ENCODE assay signal across 11 cellular contexts in the genomic region with DNA sequence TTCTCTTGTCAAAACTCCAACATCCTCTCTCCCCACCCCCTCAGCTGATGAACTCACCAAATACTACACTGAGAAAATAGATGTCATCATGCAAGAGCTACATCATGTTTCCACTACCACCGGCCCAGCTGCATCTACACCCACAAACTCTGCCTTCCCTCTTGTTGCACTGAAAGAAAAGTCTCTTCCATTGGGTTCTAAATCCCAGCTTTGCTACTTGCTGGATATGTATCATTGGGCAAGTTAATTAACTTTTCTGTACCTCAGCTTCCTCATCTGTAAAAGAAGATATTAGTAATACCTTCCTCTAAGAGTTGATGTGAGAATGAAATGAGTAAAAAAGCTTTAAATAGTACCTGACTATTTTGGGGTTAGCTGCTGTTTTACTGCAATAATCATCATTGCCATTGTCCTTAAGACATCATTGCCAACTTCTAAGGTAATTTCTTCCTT.
DNase-seq lines count a peak whose midpoint lies in the region; ATAC-seq, FAIRE-seq and TF ChIP-seq lines count a peak whose summit lies in the region.
"Had no signal": no experiment of that assay in that cellular context is flagged by ENCODE, and none has a peak within 500 bp of the region (broad histone marks: within the 10 kb centered on the region; RNA-seq: fewer than 3 reads in every experiment).

No MANE protein-coding gene starts in this region.

- H3K9me3 ChIP-seq in osteoblast (ENCODE audit: low read depth, low read length), result no peaks in the 10 kb centered on the region
- H3K9me3 ChIP-seq: colonic mucosa had no signal

- no peaks in the 10 kb centered on the region for H3K79me2 ChIP-seq in osteoblast (ENCODE audit: insufficient read depth, low read length)

- DNase-seq in osteoblast (ENCODE audit: insufficient read length, low spot score, missing footprints) (no peak), COLO829 (ENCODE audit: low spot score) (no peak), H54 (ENCODE audit: insufficient read length, low spot score) (no peak), DMS79 (lab: John Stamatoyannopoulos, UW) (no peak), DMS153 treated with DMSO at 0.1 percent for 48 hours (lab: John Stamatoyannopoulos, UW; ENCODE audit: unreplicated experiment) (no peak)
- DNase-seq: colonic mucosa, NCI-H748 treated with DMSO at 0.1 percent for 48 hours had no signal

- no peaks in the 10 kb centered on the region for H3K27me3 ChIP-seq in osteoblast (ENCODE audit: insufficient read depth, low read length)
- H3K27me3 ChIP-seq: colonic mucosa had no signal

- H3K27ac ChIP-seq in osteoblast (ENCODE audit: low read depth, low read length), result peak overlapping the region; percentile 63
- H3K27ac ChIP-seq: colonic mucosa, VCaP had no signal

- peak; percentile 77 for ATAC-seq in GM18858 (IDR thresholded peaks at IDR 0.05; ENCODE audit: unreplicated experiment)
- ATAC-seq in GM21528 (IDR thresholded peaks at IDR 0.05; ENCODE audit: low FRiP score, unreplicated experiment), result peak; percentile 68
- ATAC-seq in HG03442 (IDR thresholded peaks at IDR 0.05; ENCODE audit: unreplicated experiment), result peak; percentile 78

- H3K4me2 ChIP-seq in osteoblast (ENCODE audit: insufficient read depth, low read length), result no peak overlapping the region

- peaks cover 3% of the 10 kb centered on the region for H3K36me3 ChIP-seq in osteoblast (ENCODE audit: insufficient read depth, low read length)
- H3K36me3 ChIP-seq: colonic mucosa had no signal

- H2AFZ ChIP-seq in osteoblast (ENCODE audit: low read length), result no peak overlapping the region

- TF ChIP-seq CTCF in osteoblast (IDR thresholded peaks at IDR 0.05; ENCODE audit: extremely low read depth, low read depth, low read length), result no peak

- no peaks in the 10 kb centered on the region for H4K20me1 ChIP-seq in osteoblast (ENCODE audit: insufficient read depth, low read length)

- no peak overlapping the region for H3K4me3 ChIP-seq in osteoblast (ENCODE audit: insufficient read depth, low read length)
- H3K4me3 ChIP-seq: colonic mucosa had no signal

- peaks cover 40% of the 10 kb centered on the region for H3K4me1 ChIP-seq in osteoblast (ENCODE audit: insufficient read depth, low read length)
- H3K4me1 ChIP-seq: colonic mucosa had no signal

- TF ChIP-seq POLR2A in H54 (IDR thresholded peaks at IDR 0.05; ENCODE audit: low read depth, low read length), result no peak

- FAIRE-seq in H54 (lab: Jason Lieb, UNC), result no peak
